In the genomic region with DNA sequence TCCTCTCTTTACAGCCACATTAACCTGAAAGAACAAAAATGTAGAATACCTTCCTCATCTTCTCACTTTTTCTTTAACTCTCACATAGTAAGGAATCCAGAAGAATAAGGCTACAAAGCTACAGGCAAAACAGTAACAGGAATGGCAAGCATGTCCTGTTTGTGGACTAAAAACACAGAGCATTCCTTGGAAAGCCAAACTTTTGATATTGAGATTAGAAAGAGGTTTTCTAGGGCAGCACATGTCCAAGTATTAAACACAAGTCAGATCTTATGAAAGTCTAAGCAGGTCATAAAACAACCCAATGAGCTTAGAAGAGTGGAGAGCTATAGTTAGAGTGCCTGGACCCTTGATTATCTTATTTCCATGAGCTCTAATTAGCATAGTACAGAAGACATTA, we compare ENCODE assay signal across 17 cellular contexts. TPM values are rescaled to one million over a fixed set of nuclear protein-coding genes. Genes with fewer than 3 reads are reported as not detected.
A peak's percentile ranks its signal among the peaks of the same experiment; 100 is the strongest.
DNase-seq lines count a peak whose midpoint lies in the region; ATAC-seq and TF ChIP-seq lines count a peak whose summit lies in the region.
"Had no signal": no experiment of that assay in that cellular context is flagged by ENCODE, and none has a peak within 500 bp of the region (broad histone marks: within the 10 kb centered on the region; RNA-seq: fewer than 3 reads in every experiment).

No MANE protein-coding gene starts in this region.

- peaks cover 52% of the 10 kb centered on the region for H3K4me1 Mint-ChIP-seq in stimulated activated naive CD8-positive, alpha-beta T cell treated with anti-CD3 and anti-CD28 coated beads, Interleukin-15, Interleukin-2, amounts not matched to agents 100 ng/mL and 50 ng/mL, for 24 hours (ENCODE audit: low read depth)
- H3K4me1 Mint-ChIP-seq in chondrocyte (ENCODE audit: low read depth) (peaks cover 51% of the 10 kb centered on the region), nephron (peaks cover 38% of the 10 kb centered on the region)

- H3K27ac Mint-ChIP-seq in stimulated activated naive CD8-positive, alpha-beta T cell treated with anti-CD3 and anti-CD28 coated beads, Interleukin-15, Interleukin-2, amounts not matched to agents 100 ng/mL and 50 ng/mL, for 24 hours: peak overlapping the region; percentile 26
- H3K27ac Mint-ChIP-seq in chondrocyte (ENCODE audit: unreplicated experiment) (peak overlapping the region; percentile 91), nephron (peak overlapping the region in 2 of 3 experiments; percentile 49)
- H3K27ac Mint-ChIP-seq: H9, nephron progenitor cell had no signal

- H3K27me3 Mint-ChIP-seq in stimulated activated naive CD8-positive, alpha-beta T cell treated with anti-CD3 and anti-CD28 coated beads, Interleukin-15, Interleukin-2, amounts not matched to agents 100 ng/mL and 50 ng/mL, for 24 hours: no peaks in the 10 kb centered on the region
- H3K27me3 Mint-ChIP-seq in chondrocyte (ENCODE audit: low read depth): no peaks in the 10 kb centered on the region
- H3K27me3 Mint-ChIP-seq in nephron (ENCODE audit: low read depth): no peaks in the 10 kb centered on the region
- H3K27me3 Mint-ChIP-seq: activated CD4-positive, alpha-beta memory T cell treated with anti-CD3 and anti-CD28 coated beads for 36 hours had no signal

- TF ChIP-seq CTCF in chondrocyte (IDR thresholded peaks at IDR 0.05): no peak
- TF ChIP-seq CTCF in nephron (IDR thresholded peaks at IDR 0.05; ENCODE audit: unreplicated experiment in 3 of 3): no peak

- no peak for DNase-seq in stimulated activated naive CD8-positive, alpha-beta T cell treated with anti-CD3 and anti-CD28 coated beads, Interleukin-15, Interleukin-2, amounts not matched to agents 100 U/mL and 50 U/mL, for 24 hours
- DNase-seq in chondrocyte (ENCODE audit: low spot score) (no peak), DMS53 (lab: John Stamatoyannopoulos, UW) (no peak), cerebellar nuclear complex (lab: John Stamatoyannopoulos, UW) (no peak)
- no peak for DNase-seq in effector CD4-positive, alpha-beta T cell
- DNase-seq: activated CD4-positive, alpha-beta memory T cell treated with anti-CD3 and anti-CD28 coated beads for 36 hours; activated gamma-delta T cell; DND-41; H9; MV-4-11; nephron progenitor cell; small intestine had no signal

- no peaks in the 10 kb centered on the region for H3K9me3 Mint-ChIP-seq in stimulated activated naive CD8-positive, alpha-beta T cell treated with anti-CD3 and anti-CD28 coated beads, Interleukin-15, Interleukin-2, amounts not matched to agents 100 ng/mL and 50 ng/mL, for 24 hours
- H3K9me3 Mint-ChIP-seq in chondrocyte (ENCODE audit: low read depth) (peaks cover 8% of the 10 kb centered on the region), nephron (peaks cover 4% of the 10 kb centered on the region)
- H3K9me3 Mint-ChIP-seq: activated CD4-positive, alpha-beta memory T cell treated with anti-CD3 and anti-CD28 coated beads for 36 hours had no signal

- H3K4me3 Mint-ChIP-seq in stimulated activated naive CD8-positive, alpha-beta T cell treated with anti-CD3 and anti-CD28 coated beads, Interleukin-15, Interleukin-2, amounts not matched to agents 100 ng/mL and 50 ng/mL, for 24 hours: no peak overlapping the region
- H3K4me3 Mint-ChIP-seq in chondrocyte (ENCODE audit: unreplicated experiment) (no peak overlapping the region), nephron (no peak overlapping the region)
- H3K4me3 Mint-ChIP-seq: activated CD4-positive, alpha-beta memory T cell treated with anti-CD3 and anti-CD28 coated beads for 36 hours; H9; nephron progenitor cell had no signal

- H3K36me3 Mint-ChIP-seq in stimulated activated naive CD8-positive, alpha-beta T cell treated with anti-CD3 and anti-CD28 coated beads, Interleukin-15, Interleukin-2, amounts not matched to agents 100 ng/mL and 50 ng/mL, for 24 hours (ENCODE audit: low read depth): no peaks in the 10 kb centered on the region
- H3K36me3 Mint-ChIP-seq in chondrocyte (ENCODE audit: low read depth) (no peaks in the 10 kb centered on the region), nephron (ENCODE audit: low read depth) (no peaks in the 10 kb centered on the region)
- H3K36me3 Mint-ChIP-seq: activated CD4-positive, alpha-beta memory T cell treated with anti-CD3 and anti-CD28 coated beads for 36 hours had no signal

- no peak for ATAC-seq in stimulated activated naive CD8-positive, alpha-beta T cell treated with anti-CD3 and anti-CD28 coated beads, Interleukin-15, Interleukin-2, amounts not matched to agents 100 U/mL and 50 U/mL, for 24 hours
- no peak for ATAC-seq in GM18517 (IDR thresholded peaks at IDR 0.05; ENCODE audit: unreplicated experiment)

RNA-seq across cellular contexts. Expression of gene FAM9C, which starts 58.2 kb away (rescaled TPM):
- not detected in 3 replicates for total RNA-seq in chondrocyte
- total RNA-seq: cerebellum, H9, HT1080 had no signal

Comparison
In these comparisons a context has a peak if more than half of its experiments do, and no peak if none do; other contexts are left out.
1. H3K27ac Mint-ChIP-seq: peak in every context shown above with its lines; median percentile 91 in chondrocyte; 49 in nephron; 26 in stimulated activated naive CD8-positive, alpha-beta T cell treated with anti-CD3 and anti-CD28 coated beads, Interleukin-15, Interleukin-2, amounts not matched to agents 100 ng/mL and 50 ng/mL, for 24 hours.